In the genomic region with DNA sequence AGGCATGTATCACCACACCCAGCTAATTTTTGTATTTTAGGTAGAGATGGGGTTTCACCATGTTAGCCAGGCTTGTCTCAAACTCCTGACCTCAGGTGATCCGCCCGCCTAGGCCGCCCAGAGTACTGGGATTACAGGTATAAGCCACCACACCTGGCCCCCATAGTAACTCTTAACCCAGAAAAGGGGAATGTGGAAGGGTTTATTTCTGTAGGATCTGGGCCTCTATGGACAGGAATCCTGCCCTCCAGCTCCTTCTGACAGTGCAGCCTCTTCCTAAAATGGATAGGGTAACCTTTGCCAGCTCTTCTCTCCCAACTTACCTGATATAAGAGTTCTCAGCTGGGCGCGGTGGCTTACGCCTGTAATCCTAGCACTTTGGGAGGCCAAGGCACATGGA, we compare ENCODE assay signal across 1 cellular context. TPM values are rescaled to one million over a fixed set of nuclear protein-coding genes. Genes with fewer than 3 reads are reported as not detected.
"Had no signal": no experiment of that assay in that cellular context is flagged by ENCODE, and none has a peak within 500 bp of the region (broad histone marks: within the 10 kb centered on the region; RNA-seq: fewer than 3 reads in every experiment).

No MANE protein-coding gene starts in this region.

RNA-seq across cellular contexts. Expression of a gene that starts 35.0 kb away (rescaled TPM):
- total RNA-seq: GM23248 had no signal
- polyA plus RNA-seq: GM23248 had no signal
